9 cellular contexts compared by ENCODE assay signal in the genomic region with DNA sequence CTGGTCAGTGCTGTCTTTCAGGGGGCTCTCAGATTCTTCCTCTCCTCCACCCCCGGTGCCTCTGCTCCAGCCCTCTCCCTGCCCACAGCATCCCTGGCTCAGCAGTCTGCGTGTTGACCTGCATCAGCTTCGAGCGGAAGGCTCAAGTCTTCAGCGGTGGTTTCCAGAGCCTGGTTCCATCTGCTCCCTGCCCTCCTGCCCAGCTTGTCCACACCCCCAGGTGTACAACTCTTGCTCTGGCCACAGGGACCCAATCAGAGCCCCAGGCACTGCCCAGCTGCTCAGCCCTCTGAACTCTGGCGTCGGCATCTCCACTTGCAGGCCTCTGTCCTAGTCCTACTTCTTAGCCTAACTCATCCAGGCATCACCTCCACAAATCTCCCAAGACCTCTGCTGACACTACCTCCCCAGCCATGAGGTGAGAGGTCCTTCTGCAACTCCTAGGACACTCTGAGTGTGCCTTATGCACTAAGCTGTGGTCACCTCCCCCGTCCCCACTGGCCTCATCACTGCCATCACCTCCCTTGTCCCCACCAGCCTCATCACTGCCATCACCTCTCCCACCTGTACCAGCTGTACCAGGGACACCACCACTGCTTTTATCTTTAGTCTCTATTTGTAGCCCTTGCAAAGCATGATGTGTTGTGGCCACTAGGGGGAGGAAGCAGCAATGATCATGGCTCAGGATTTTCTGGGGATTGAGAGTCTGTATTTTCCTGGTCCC.
DNase-seq lines count a peak whose midpoint lies in the region; ATAC-seq and TF ChIP-seq lines count a peak whose summit lies in the region.
"Had no signal": no experiment of that assay in that cellular context is flagged by ENCODE, and none has a peak within 500 bp of the region (broad histone marks: within the 10 kb centered on the region; RNA-seq: fewer than 3 reads in every experiment).

No MANE protein-coding gene starts in this region.

- no peak overlapping the region for H3K9ac ChIP-seq in IMR-90 (ENCODE audit: low read depth, low read length)

- no peak overlapping the region for H3K4me3 Mint-ChIP-seq in stimulated activated memory B cell treated with anti-CD40 and anti-IgM and Interleukin-4, amounts not matched to agents 10 μg/mL and 1 μg/mL and 100 μg/mL, for 72 hours
- H3K4me3 Mint-ChIP-seq: CD8-positive, alpha-beta memory T cell had no signal

- H3K4me3 ChIP-seq in IMR-90 (ENCODE audit: insufficient read depth, low read depth, low read length) (no peak overlapping the region), cardiac fibroblast (replicated peaks in 1 of 2; ENCODE audit: low read depth in 2 of 2, low read length in 2 of 2) (no peak overlapping the region)

- DNase-seq in NCI-H1092 treated with DMSO at 0.1 percent for 48 hours (lab: John Stamatoyannopoulos, UW) (peak; percentile 29), NCI-H1092 (lab: John Stamatoyannopoulos, UW) (no peak), IMR-90 (peak; percentile 64), cardiac fibroblast (ENCODE audit: low read depth in 2 of 2) (peak; percentile 68), kidney glomerular epithelial cell (lab: John Stamatoyannopoulos, UW) (peak; percentile 62)

- no peak overlapping the region for H3K14ac ChIP-seq in IMR-90 (replicated peaks; ENCODE audit: low read depth, low read length)

- H4K20me1 ChIP-seq in IMR-90 (ENCODE audit: insufficient read depth, low read length): peaks cover 6% of the 10 kb centered on the region; the same call in 1 of the 2 replicates

- no peak overlapping the region for H4K5ac ChIP-seq in IMR-90 (ENCODE audit: low read depth, low read length)

- H2AK5ac ChIP-seq in IMR-90 (ENCODE audit: low read depth, low read length): no peak overlapping the region

- H3K9me3 Mint-ChIP-seq in stimulated activated memory B cell treated with anti-CD40 and anti-IgM and Interleukin-4, amounts not matched to agents 10 μg/mL and 1 μg/mL and 100 μg/mL, for 72 hours: no peaks in the 10 kb centered on the region
- H3K9me3 Mint-ChIP-seq: CD8-positive, alpha-beta memory T cell had no signal

- no peaks in the 10 kb centered on the region for H3K4me1 ChIP-seq in IMR-90 (ENCODE audit: control insufficient read depth, insufficient read depth, low read length)

- no peaks in the 10 kb centered on the region for H3K9me3 ChIP-seq in IMR-90 (ENCODE audit: control insufficient read depth, insufficient read depth, low read length)

- H3K27me3 ChIP-seq in IMR-90 (ENCODE audit: control insufficient read depth, insufficient read depth, low read length): peaks cover 82% of the 10 kb centered on the region

- TF ChIP-seq POLR2A in IMR-90 (IDR thresholded peaks at IDR 0.05; ENCODE audit: low read depth, low read length): no peak

- TF ChIP-seq CTCF in IMR-90 (conservative IDR thresholded peaks at IDR 0.05; ENCODE audit: low read depth, low read length) (peak; percentile 80), cardiac fibroblast (IDR thresholded peaks at IDR 0.05; ENCODE audit: low read depth, low read length) (peak; percentile 83)

- POLR2A ChIA-PET in IMR-90 (lab: Charles Lee; ENCODE audit: unreplicated experiment): no interaction called here

- no TSS peak for BruUV-seq in IMR-90 (replicated peaks; lab: Mats Ljungman, UMichigan)

- peaks cover 28% of the 10 kb centered on the region for H3K27me3 Mint-ChIP-seq in stimulated activated memory B cell treated with anti-CD40 and anti-IgM and Interleukin-4, amounts not matched to agents 10 μg/mL and 1 μg/mL and 100 μg/mL, for 72 hours

- peak; percentile 95 for ATAC-seq in IMR-90 (ENCODE audit: low read depth)
- ATAC-seq in SK-N-SH treated with all-trans-retinoic acid at 6 μM for 48 hours: peak; percentile 89
- ATAC-seq in stimulated activated memory B cell treated with anti-CD40 and anti-IgM and Interleukin-4, amounts not matched to agents 10 μg/mL and 1 μg/mL and 100 μg/mL, for 72 hours: peak; percentile 40
- ATAC-seq in HG02973 (IDR thresholded peaks at IDR 0.05; ENCODE audit: unreplicated experiment): no peak

- 0 out of 2 replicates have a peak, but pooled peaks cover 3% of the 10 kb centered on the region for H3K9me1 ChIP-seq in IMR-90 (ENCODE audit: insufficient read depth, low read length)

- intact Hi-C loops in IMR-90 (cut with micrococcal nuclease): loop anchor here (1.0 to 10.0 kb wide), 3 partner anchors 57 to 582 kb away; a partner anchor contains a TSS

- H3K27ac Mint-ChIP-seq in stimulated activated memory B cell treated with anti-CD40 and anti-IgM and Interleukin-4, amounts not matched to agents 10 μg/mL and 1 μg/mL and 100 μg/mL, for 72 hours: no peak overlapping the region

- H3K23ac ChIP-seq in IMR-90 (ENCODE audit: low read depth, low read length): no peak overlapping the region

- H2BK5ac ChIP-seq in IMR-90 (ENCODE audit: low read depth, low read length, poor library complexity, severe bottlenecking): no peak overlapping the region

- H4K8ac ChIP-seq in IMR-90 (ENCODE audit: low read depth in 2 of 2, low read length in 2 of 2): no peak overlapping the region

- no peaks in the 10 kb centered on the region for H3K79me1 ChIP-seq in IMR-90 (ENCODE audit: low read depth in 1 of 2, low read length in 2 of 2)

- 64% methylated on average over 5 of the region's 8 CpGs; no CpG with 5 or more reads in 1 of the 2 experiments for WGBS in IMR-90 (ENCODE audit: extremely low coverage in 2 of 2, insufficient read length in 1 of 2), 2 experiments

- no peak overlapping the region for H2BK15ac ChIP-seq in IMR-90 (ENCODE audit: low read depth, low read length)

- H2AFZ ChIP-seq in IMR-90 (replicated peaks; ENCODE audit: low read length, poor library complexity): no peak overlapping the region

- dilution Hi-C loops in IMR-90 (cut with HindIII; ENCODE audit: low sequenced_read_pairs, unreplicated experiment): no loop called here

- in situ Hi-C loops in IMR-90 (cut with MboI; ENCODE audit: low sequenced_read_pairs): no loop called here

- H4K91ac ChIP-seq in IMR-90 (ENCODE audit: insufficient read depth, low read depth, low read length): no peak overlapping the region

- no peak overlapping the region for H3K27ac ChIP-seq in IMR-90 (ENCODE audit: insufficient read depth, low read length)

- H3K56ac ChIP-seq in IMR-90 (ENCODE audit: extremely low read depth, insufficient read depth, low read length): no peak overlapping the region

- no peak overlapping the region for H3K4ac ChIP-seq in IMR-90 (ENCODE audit: low read depth, low read length)

- no peak overlapping the region for H2BK120ac ChIP-seq in IMR-90 (ENCODE audit: low read depth, low read length)

- no peak overlapping the region for H2AK9ac ChIP-seq in IMR-90 (replicated peaks; ENCODE audit: low read depth, low read length, poor library complexity)

- H3K4me2 ChIP-seq in IMR-90 (ENCODE audit: low read depth, low read length): no peak overlapping the region

- CTCF ChIA-PET in IMR-90 (lab: Yijun Ruan, JAX): interaction anchor here (1.2 to 2.1 kb wide), 3 partner anchors 11 to 54 kb away, joined by 3 to 8 read pairs (median 3); no protein-coding TSS in a partner anchor

- H3K18ac ChIP-seq in IMR-90 (ENCODE audit: low read depth, low read length): no peak overlapping the region

- H3K36me3 ChIP-seq in IMR-90 (ENCODE audit: control insufficient read depth, insufficient read depth, low read length): no peaks in the 10 kb centered on the region

- H2BK20ac ChIP-seq in IMR-90 (ENCODE audit: low read depth, low read length): no peak overlapping the region

- H3K4me1 Mint-ChIP-seq in stimulated activated memory B cell treated with anti-CD40 and anti-IgM and Interleukin-4, amounts not matched to agents 10 μg/mL and 1 μg/mL and 100 μg/mL, for 72 hours: no peaks in the 10 kb centered on the region

- peak; percentile 75 for TF ChIP-seq RAD21 in IMR-90 (IDR thresholded peaks at IDR 0.05; ENCODE audit: low read length)

- no peaks in the 10 kb centered on the region for H3K36me3 Mint-ChIP-seq in stimulated activated memory B cell treated with anti-CD40 and anti-IgM and Interleukin-4, amounts not matched to agents 10 μg/mL and 1 μg/mL and 100 μg/mL, for 72 hours
- H3K36me3 Mint-ChIP-seq: CD8-positive, alpha-beta memory T cell had no signal

TF ChIP-seq in IMR-90, 13 proteins besides CTCF, POLR2A, EP300 and RAD21:
- TF ChIP-seq SMC3 (IDR thresholded peaks at IDR 0.05; ENCODE audit: low read depth, low read length): peak; percentile 67
- TF ChIP-seq, protein P1, sequence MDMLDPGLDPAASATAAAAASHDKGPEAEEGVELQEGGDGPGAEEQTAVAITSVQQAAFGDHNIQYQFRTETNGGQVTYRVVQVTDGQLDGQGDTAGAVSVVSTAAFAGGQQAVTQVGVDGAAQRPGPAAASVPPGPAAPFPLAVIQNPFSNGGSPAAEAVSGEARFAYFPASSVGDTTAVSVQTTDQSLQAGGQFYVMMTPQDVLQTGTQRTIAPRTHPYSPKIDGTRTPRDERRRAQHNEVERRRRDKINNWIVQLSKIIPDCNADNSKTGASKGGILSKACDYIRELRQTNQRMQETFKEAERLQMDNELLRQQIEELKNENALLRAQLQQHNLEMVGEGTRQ (IDR thresholded peaks at IDR 0.05; ENCODE audit: low read depth, low read length): no peak
- no peak for TF ChIP-seq RFX5 (IDR thresholded peaks at IDR 0.05; ENCODE audit: low read depth, low read length)
- no peak for TF ChIP-seq CHD1 (IDR thresholded peaks at IDR 0.05; ENCODE audit: low read depth, low read length)
- TF ChIP-seq MAFK (IDR thresholded peaks at IDR 0.05; ENCODE audit: low read depth, low read length): peak; percentile 72; the same call in 1 of the 2 replicates

TF ChIP-seq in SK-N-SH treated with all-trans-retinoic acid at 6 μM for 48 hours, 23 proteins besides CTCF, POLR2A, EP300 and RAD21:
- TF ChIP-seq RARB (CRISPR knock-in tag; IDR thresholded peaks at IDR 0.05): no peak
- no peak for TF ChIP-seq TOX (CRISPR knock-in tag; IDR thresholded peaks at IDR 0.05; ENCODE audit: borderline replicate concordance)
- TF ChIP-seq ISL1 (CRISPR knock-in tag; IDR thresholded peaks at IDR 0.05): no peak
